Comparison of ENCODE assay signal across 8 cellular contexts in genomic region chr6:12150812-12151432, GRCh38.
DNase-seq lines count a peak whose midpoint lies in the region; ATAC-seq lines count a peak whose summit lies in the region.

No MANE protein-coding gene starts in this region.

- H3K4me1 ChIP-seq in CD4-positive, CD25-positive, alpha-beta regulatory T cell (ENCODE audit: control insufficient read depth, insufficient read depth, low read length, poor library complexity, severe bottlenecking), result peaks cover 3% of the 10 kb centered on the region

- H3K36me3 Mint-ChIP-seq in CD4-positive, CD25-positive, alpha-beta regulatory T cell, result peaks cover 16% of the 10 kb centered on the region

- ATAC-seq in CD4-positive, CD25-positive, alpha-beta regulatory T cell (ENCODE audit: low read depth in 2 of 2), result no peak

- DNase-seq in CD4-positive, CD25-positive, alpha-beta regulatory T cell, result peak; percentile 15 to 48 (median 32)
- DNase-seq in HuH-7 (ENCODE audit: low spot score) (peak; percentile 8), iPS DF 19.7 (ENCODE audit: low read depth, low spot score) (peak; percentile 15), SIG-M5 treated with dmso at 0.1 percent for 504 hours (lab: John Stamatoyannopoulos, UW; ENCODE audit: unreplicated experiment) (no peak), COR-L47 (lab: John Stamatoyannopoulos, UW) (no peak), NCI-H345 treated with DMSO at 0.1 percent for 48 hours (lab: John Stamatoyannopoulos, UW; ENCODE audit: unreplicated experiment) (no peak)
- peak; percentile 36 for DNase-seq in activated CD8-positive, alpha-beta memory T cell treated with anti-CD3 and anti-CD28 coated beads, Interleukin-2, amount 50 U/mL, for 4 hours
- DNase-seq in stimulated activated CD8-positive, alpha-beta memory T cell treated with anti-CD3 and anti-CD28 coated beads, Interleukin-7, amount 100 ng/mL, for 4 hours (ENCODE audit: low read depth in 2 of 2), result peak; percentile 10 to 14

- H3K36me3 ChIP-seq in CD4-positive, CD25-positive, alpha-beta regulatory T cell (ENCODE audit: control insufficient read depth, insufficient read depth, low read length), result peaks cover 2% of the 10 kb centered on the region

- no peaks in the 10 kb centered on the region for H3K27me3 Mint-ChIP-seq in CD4-positive, CD25-positive, alpha-beta regulatory T cell

- H3K4me3 Mint-ChIP-seq in CD4-positive, CD25-positive, alpha-beta regulatory T cell, result no peak overlapping the region

- H3K9me3 ChIP-seq in CD4-positive, CD25-positive, alpha-beta regulatory T cell (ENCODE audit: control insufficient read depth in 2 of 2, low read length in 2 of 2), result no peaks in the 10 kb centered on the region

- no peak overlapping the region for H3K4me3 ChIP-seq in CD4-positive, CD25-positive, alpha-beta regulatory T cell (ENCODE audit: low read depth, low read length)

- peak overlapping the region in 1 of 3 donors; percentile 56 for H3K27ac Mint-ChIP-seq in CD4-positive, CD25-positive, alpha-beta regulatory T cell

- H3K9me3 Mint-ChIP-seq in CD4-positive, CD25-positive, alpha-beta regulatory T cell, result peaks cover 0 to 2% (median 0%) of the 10 kb centered on the region in 7 donors

- peaks cover 19 to 36% (median 23%) of the 10 kb centered on the region in 4 donors for H3K4me1 Mint-ChIP-seq in CD4-positive, CD25-positive, alpha-beta regulatory T cell

- no peak overlapping the region for H3K27ac ChIP-seq in CD4-positive, CD25-positive, alpha-beta regulatory T cell (ENCODE audit: insufficient read depth, low read length, poor library complexity, severe bottlenecking)

- H3K27me3 ChIP-seq in CD4-positive, CD25-positive, alpha-beta regulatory T cell (ENCODE audit: control insufficient read depth, insufficient read depth, low read length), result no peaks in the 10 kb centered on the region

Comparison
In these comparisons a context has a peak if more than half of its experiments do, and no peak if none do; other contexts are left out.
1. DNase-seq: peak in CD4-positive, CD25-positive, alpha-beta regulatory T cell (3 of 3), HuH-7 (single experiment), activated CD8-positive, alpha-beta memory T cell treated with anti-CD3 and anti-CD28 coated beads, Interleukin-2, amount 50 U/mL, for 4 hours (single experiment), iPS DF 19.7 (single experiment) and stimulated activated CD8-positive, alpha-beta memory T cell treated with anti-CD3 and anti-CD28 coated beads, Interleukin-7, amount 100 ng/mL, for 4 hours (2 of 2); none in SIG-M5 treated with dmso at 0.1 percent for 504 hours (single experiment), COR-L47 (single experiment) and NCI-H345 treated with DMSO at 0.1 percent for 48 hours (single experiment).